Comparison of ENCODE assay signal across 16 cellular contexts in genomic region chr6:29864037-29864795, GRCh38. TPM values are rescaled to one million over a fixed set of nuclear protein-coding genes. Genes with fewer than 3 reads are reported as not detected.
"Had no signal": no experiment of that assay in that cellular context is flagged by ENCODE, and none has a peak within 500 bp of the region (broad histone marks: within the 10 kb centered on the region; RNA-seq: fewer than 3 reads in every experiment).

No MANE protein-coding gene starts in this region.

- ATAC-seq: activated CD8-positive, alpha-beta T cell treated with anti-CD3 and anti-CD28 coated beads, Interleukin-2, amount 10 ng/mL, durations not matched to agents 7 days and 5 days; activated naive CD8-positive, alpha-beta T cell treated with anti-CD3 and anti-CD28 coated beads, Interleukin-2, amount 50 U/mL, for 24 hours; pancreas had no signal

- H3K27me3 ChIP-seq: colonic mucosa, pancreas had no signal

- H3K27ac Mint-ChIP-seq: activated CD8-positive, alpha-beta T cell treated with anti-CD3 and anti-CD28 coated beads, Interleukin-2, amount 10 ng/mL, durations not matched to agents 7 days and 5 days; activated naive CD8-positive, alpha-beta T cell treated with anti-CD3 and anti-CD28 coated beads, Interleukin-2, amount 50 U/mL, for 24 hours had no signal

- H3K9me3 ChIP-seq: colonic mucosa, pancreas, stomach had no signal

- H3K4me3 Mint-ChIP-seq: activated CD8-positive, alpha-beta T cell treated with anti-CD3 and anti-CD28 coated beads, Interleukin-2, amount 10 ng/mL, durations not matched to agents 7 days and 5 days; activated naive CD8-positive, alpha-beta T cell treated with anti-CD3 and anti-CD28 coated beads, Interleukin-2, amount 50 U/mL, for 24 hours had no signal

- H3K4me1 ChIP-seq: colonic mucosa, pancreas had no signal

- H3K4me3 ChIP-seq: colonic mucosa, pancreas, stomach had no signal

- DNase-seq: activated CD8-positive, alpha-beta memory T cell treated with anti-CD3 and anti-CD28 coated beads, Interleukin-2, amount 50 U/mL, for 48 hours; activated CD8-positive, alpha-beta T cell treated with anti-CD3 and anti-CD28 coated beads, Interleukin-2, amount 10 ng/mL, durations not matched to agents 7 days and 5 days; activated naive CD4-positive, alpha-beta T cell treated with Interleukin-2 at 50 U/mL for 16 hours; activated naive CD8-positive, alpha-beta T cell treated with anti-CD3 and anti-CD28 coated beads, Interleukin-2, amount 50 U/mL, for 24 hours; colonic mucosa; effector CD4-positive, alpha-beta T cell; hippocampal formation; islet precursor cell; pancreas; retina; stimulated activated CD4-positive, alpha-beta T cell treated with anti-CD3 and anti-CD28 coated beads, Interleukin-4, amount 100 ng/mL, for 4 hours; stomach; SW 1271 had no signal

- H3K36me3 ChIP-seq: colonic mucosa, pancreas, stomach had no signal

- H3K27ac ChIP-seq: colonic mucosa, pancreas, stomach had no signal

- H3K9me3 Mint-ChIP-seq: activated naive CD8-positive, alpha-beta T cell treated with anti-CD3 and anti-CD28 coated beads, Interleukin-2, amount 50 U/mL, for 24 hours had no signal

RNA-seq across cellular contexts. Expression of gene HLA-G, which starts 36.6 kb away (rescaled TPM):
- total RNA-seq: glomerular endothelial cell, liver, stomach had no signal
- polyA plus RNA-seq: neural cell had no signal
